Comparison of ENCODE assay signal across 1 cellular context in genomic region chr4:1739358-1739757, GRCh38.
TF ChIP-seq lines count a peak whose summit lies in the region.

No MANE protein-coding gene starts in this region.

TF ChIP-seq in GM12878, 131 proteins besides CTCF, POLR2A, EP300 and RAD21:
- TF ChIP-seq IKZF1 (conservative IDR thresholded peaks at IDR 0.05) (no peak), CHD2 (IDR thresholded peaks at IDR 0.05; ENCODE audit: borderline replicate concordance, low read depth, low read length) (no peak), SPI1 (IDR thresholded peaks at IDR 0.05; ENCODE audit: borderline replicate concordance, insufficient read depth, low read depth, low read length) (no peak), RELA (IDR thresholded peaks at IDR 0.05; ENCODE audit: borderline replicate concordance, partially characterized antibody) (no peak), ZNF24 (IDR thresholded peaks at IDR 0.05) (no peak), TCF3 (IDR thresholded peaks at IDR 0.05; ENCODE audit: borderline replicate concordance, insufficient read depth, low read depth, low read length) (no peak), POU2F2 (IDR thresholded peaks at IDR 0.05; ENCODE audit: borderline replicate concordance, low read depth, low read length) (no peak), SREBF2 (IDR thresholded peaks at IDR 0.05; ENCODE audit: low read length) (no peak), NR2C2 (IDR thresholded peaks at IDR 0.05; ENCODE audit: borderline replicate concordance, control insufficient read depth, insufficient read length, low read depth) (no peak), ZNF592 (IDR thresholded peaks at IDR 0.05) (no peak)
